1 cellular context compared by ENCODE assay signal in the genomic region with DNA sequence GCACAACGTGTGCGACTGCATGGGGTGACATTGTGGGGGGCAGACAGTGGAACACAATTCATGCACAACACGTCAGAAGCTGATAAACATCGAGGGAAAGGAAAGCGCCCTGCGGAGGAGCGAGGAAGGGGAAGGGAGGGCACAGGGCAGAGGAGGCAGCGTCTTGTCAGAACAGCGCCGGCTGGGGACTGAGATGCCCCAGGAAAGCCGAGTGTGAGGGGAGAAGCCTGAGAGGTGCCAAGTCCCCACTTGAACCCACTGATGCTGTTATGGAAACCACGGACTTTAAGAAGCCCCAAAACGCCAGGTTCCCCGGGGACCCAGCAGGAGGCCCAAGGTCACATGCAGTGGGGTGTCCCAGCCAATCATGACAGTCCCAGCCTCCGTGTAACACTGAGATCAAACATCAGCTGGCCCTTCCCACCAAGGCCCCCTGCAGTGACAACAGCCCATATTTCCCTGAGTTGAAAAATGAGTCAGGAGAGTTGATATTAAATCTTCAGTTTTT.
TF ChIP-seq lines count a peak whose summit lies in the region.

No MANE protein-coding gene starts in this region.

TF ChIP-seq in HEK293, 187 proteins besides CTCF, POLR2A, EP300 and RAD21 (continued from another document):
- TF ChIP-seq INSM2 (tag by site-specific recombination; IDR thresholded peaks at IDR 0.05), result 0 out of 2 replicates have a peak, but pooled peaks have one; percentile 25
- TF ChIP-seq ZNF121 (tag by site-specific recombination; IDR thresholded peaks at IDR 0.05), result 0 out of 2 replicates have a peak, but pooled peaks have one; percentile 27
